8 cellular contexts compared by ENCODE assay signal in genomic region chr1:156096640-156097391, GRCh38. TPM values are rescaled to one million over a fixed set of nuclear protein-coding genes. Genes with fewer than 3 reads are reported as not detected.
A peak's percentile ranks its signal among the peaks of the same experiment; 100 is the strongest.
DNase-seq lines count a peak whose midpoint lies in the region; ATAC-seq and TF ChIP-seq lines count a peak whose summit lies in the region.

No MANE protein-coding gene starts in this region.

- H3K27ac ChIP-seq in lower lobe of right lung, result peak overlapping the region; percentile 76

- H3K4me1 ChIP-seq in lower lobe of right lung, result peaks cover 28% of the 10 kb centered on the region

- H3K4me3 ChIP-seq in lower lobe of right lung, result no peak overlapping the region

- H3K27ac Mint-ChIP-seq in dendritic cell treated with granulocyte-macrophage colony-stimulating factor and Interleukin-4, amounts not matched to agents 40 ng/mL and 50 ng/mL, for 4 days, result peak overlapping the region; percentile 86

- peak overlapping the region; percentile 51 for H3K4me3 Mint-ChIP-seq in dendritic cell treated with granulocyte-macrophage colony-stimulating factor and Interleukin-4, amounts not matched to agents 40 ng/mL and 50 ng/mL, for 4 days

- H3K36me3 ChIP-seq in lower lobe of right lung, result no peaks in the 10 kb centered on the region

- DNase-seq in Ammon's horn (ENCODE audit: low spot score), result peak; percentile 93
- peak; percentile 78 to 96 for DNase-seq in NCI-H526 (lab: John Stamatoyannopoulos, UW)
- DNase-seq in activated CD4-positive, alpha-beta T cell treated with anti-CD3 and anti-CD28 coated beads, Interleukin-2, amount 50 U/mL, for 4 hours, result peak; percentile 82 to 84
- peak; percentile 93 for DNase-seq in lower lobe of right lung
- DNase-seq in stimulated activated CD4-positive, alpha-beta T cell treated with anti-CD3 and anti-CD28 coated beads, TNF-alpha, amount 100 ng/mL, for 4 hours (ENCODE audit: low read depth in 3 of 3), result peak; percentile 64 to 78 (median 75)

- no peaks in the 10 kb centered on the region for H3K9me3 ChIP-seq in lower lobe of right lung

- ATAC-seq in GM19043 (IDR thresholded peaks at IDR 0.05; ENCODE audit: low read depth, unreplicated experiment), result peak; percentile 54
- peak; percentile 52 for ATAC-seq in HG03378 (IDR thresholded peaks at IDR 0.05; ENCODE audit: unreplicated experiment)
- ATAC-seq in lower lobe of right lung, result peak; percentile 96 to 97

- H3K4me1 Mint-ChIP-seq in dendritic cell treated with granulocyte-macrophage colony-stimulating factor and Interleukin-4, amounts not matched to agents 40 ng/mL and 50 ng/mL, for 4 days (ENCODE audit: low read depth), result peaks cover 62% of the 10 kb centered on the region

- intact Hi-C loops in dendritic cell treated with granulocyte-macrophage colony-stimulating factor and Interleukin-4, amounts not matched to agents 40 ng/mL and 50 ng/mL, for 4 days (cut with micrococcal nuclease), result loop anchor here (1.0 kb wide), 1 partner anchor 33 kb away; no protein-coding TSS in a partner anchor
- intact Hi-C loops in lower lobe of right lung (cut with DNase I), result loop anchor here (5.0 kb wide), 1 partner anchor 35 kb away; no protein-coding TSS in a partner anchor

- peaks cover 75% of the 10 kb centered on the region for H3K27me3 Mint-ChIP-seq in dendritic cell treated with granulocyte-macrophage colony-stimulating factor and Interleukin-4, amounts not matched to agents 40 ng/mL and 50 ng/mL, for 4 days

- H3K36me3 Mint-ChIP-seq in dendritic cell treated with granulocyte-macrophage colony-stimulating factor and Interleukin-4, amounts not matched to agents 40 ng/mL and 50 ng/mL, for 4 days (ENCODE audit: low read depth), result peaks cover 85% of the 10 kb centered on the region

- peak; percentile 96 for TF ChIP-seq CTCF in lower lobe of right lung (IDR thresholded peaks at IDR 0.05)

- no peaks in the 10 kb centered on the region for H3K9me3 Mint-ChIP-seq in dendritic cell treated with granulocyte-macrophage colony-stimulating factor and Interleukin-4, amounts not matched to agents 40 ng/mL and 50 ng/mL, for 4 days

- no peaks in the 10 kb centered on the region for H3K27me3 ChIP-seq in lower lobe of right lung (ENCODE audit: low read depth)

RNA-seq across cellular contexts. Expression of gene MEX3A, which starts 14.6 kb away (rescaled TPM):
- 0.74 TPM for total RNA-seq in lower lobe of right lung

RNA-seq across cellular contexts. Expression of gene LMNA, which starts 17.7 kb away (rescaled TPM):
- 235 TPM for total RNA-seq in lower lobe of right lung

RNA-seq across cellular contexts. Expression of gene RAB25, which starts 35.9 kb away (rescaled TPM):
- total RNA-seq in lower lobe of right lung, result 58.0 TPM

RNA-seq across cellular contexts. Expression of gene LAMTOR2, which starts 42.2 kb away (rescaled TPM):
- 66.5 TPM for total RNA-seq in lower lobe of right lung

RNA-seq across cellular contexts. Expression of gene UBQLN4, which starts 43.2 kb away (rescaled TPM):
- total RNA-seq in lower lobe of right lung, result 32.5 TPM
